Comparison of ENCODE assay signal across 9 cellular contexts in the genomic region with DNA sequence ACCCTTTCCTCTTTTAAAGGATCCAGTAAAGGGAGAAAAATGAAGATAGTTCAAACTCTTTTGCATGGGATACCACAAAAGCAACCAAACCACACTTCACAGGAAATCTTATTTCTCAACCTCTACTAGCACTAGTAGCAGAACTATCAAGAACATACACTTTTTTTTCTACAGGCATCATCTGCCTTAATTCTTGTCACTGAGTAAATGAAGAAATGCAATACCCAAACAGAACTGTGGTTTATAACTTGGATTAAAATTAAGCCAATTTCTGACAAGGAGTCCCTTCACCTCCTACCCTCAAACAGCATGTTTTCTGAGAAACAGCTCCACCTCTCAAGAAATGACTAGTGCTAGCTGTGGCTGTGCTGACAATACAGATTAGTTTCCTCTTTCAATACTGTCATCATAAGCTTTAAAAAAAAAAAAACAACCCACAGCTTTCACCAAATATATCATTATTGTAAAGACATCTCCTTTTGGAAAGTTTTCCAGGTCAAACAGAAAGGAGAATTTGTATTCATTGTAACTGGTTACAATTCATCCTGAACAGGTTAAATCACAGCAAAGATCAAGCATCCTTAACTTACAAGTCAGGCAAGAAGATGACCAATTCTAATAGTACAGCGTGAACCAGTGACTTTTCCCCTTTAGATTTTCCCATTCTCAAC. TPM values are rescaled to one million over a fixed set of nuclear protein-coding genes. Genes with fewer than 3 reads are reported as not detected.
DNase-seq lines count a peak whose midpoint lies in the region; ATAC-seq, FAIRE-seq and TF ChIP-seq lines count a peak whose summit lies in the region.
"Had no signal": no experiment of that assay in that cellular context is flagged by ENCODE, and none has a peak within 500 bp of the region (broad histone marks: within the 10 kb centered on the region; RNA-seq: fewer than 3 reads in every experiment).

No MANE protein-coding gene starts in this region.

- in situ Hi-C loops in HepG2 (cut with HindIII; ENCODE audit: extremely low pct_ligation_motif_present, low pct_unique_long_range_greater_than_20kb): no loop called here

- peaks cover 30% of the 10 kb centered on the region for H3K36me3 Mint-ChIP-seq in activated T-helper 1 cell treated with anti-CD3 and anti-CD28 coated beads, Interleukin-12 subunit alpha, Interleukin-12 subunit beta, Interleukin-2, Interleukin-4 antibody, amounts not matched to agents 30 ng/mL and 10 ng/mL and 1 ng/mL, durations not matched to agents 14 hours and 24 hours and 36 hours (ENCODE audit: low read depth)
- no peaks in the 10 kb centered on the region for H3K36me3 Mint-ChIP-seq in endothelial cell (ENCODE audit: low read depth, unreplicated experiment)

- H3K27ac ChIP-seq in DOHH2 (ENCODE audit: low read depth, low read length): peak overlapping the region; percentile 58
- peak overlapping the region; percentile 10 for H3K27ac ChIP-seq in HepG2 (ENCODE audit: extremely low read length, insufficient read depth, low read length)

- TF ChIP-seq POLR2A in HepG2 (IDR thresholded peaks at IDR 0.05; ENCODE audit: insufficient read depth in 1 of 2, low read depth in 2 of 2, low read length in 2 of 2): no peak

- no peak overlapping the region for H3K9ac ChIP-seq in HepG2 (ENCODE audit: insufficient read depth, low read depth, low read length)

- POLR2A ChIA-PET in HepG2 (lab: Yijun Ruan, JAX): interaction anchor here (1.3 kb wide), 1 partner anchor 44 kb away, joined by 4 read pairs; the partner anchor contains the start of gene PTPN2

- ATAC-seq in GM21381 (IDR thresholded peaks at IDR 0.05; ENCODE audit: unreplicated experiment): peak; percentile 74
- peak; percentile 47 for ATAC-seq in HG03575 (IDR thresholded peaks at IDR 0.05; ENCODE audit: extremely low read depth, insufficient number of reproducible peaks, low FRiP score, unreplicated experiment)
- no peak for ATAC-seq in HepG2

- CTCF ChIA-PET in HepG2 (lab: Yijun Ruan, JAX; ENCODE audit: low intra/inter-chr PET ratio, low total read pairs): no interaction called here

- H3K27ac Mint-ChIP-seq in activated T-helper 1 cell treated with anti-CD3 and anti-CD28 coated beads, Interleukin-12 subunit alpha, Interleukin-12 subunit beta, Interleukin-2, Interleukin-4 antibody, amounts not matched to agents 30 ng/mL and 10 ng/mL and 1 ng/mL, durations not matched to agents 14 hours and 24 hours and 36 hours: peak overlapping the region; percentile 93
- H3K27ac Mint-ChIP-seq in endothelial cell (ENCODE audit: unreplicated experiment): no peak overlapping the region

- H3K36me3 ChIP-seq in DOHH2 (ENCODE audit: control insufficient read depth, low read length) (0 out of 2 replicates have a peak, but pooled peaks cover 8% of the 10 kb centered on the region), HepG2 (replicated peaks in 1 of 2; ENCODE audit: control insufficient read depth in 1 of 2, insufficient read depth in 2 of 2, low read length in 2 of 2) (peaks cover 5 to 15% of the 10 kb centered on the region in 2 experiments)

- no peak overlapping the region for H2AFZ ChIP-seq in HepG2 (ENCODE audit: low read length)

- H3K27me3 ChIP-seq in DOHH2 (ENCODE audit: control insufficient read depth, low read length) (no peaks in the 10 kb centered on the region), HepG2 (ENCODE audit: control insufficient read depth in 1 of 2, insufficient read depth in 2 of 2, low read length in 2 of 2) (no peaks in the 10 kb centered on the region)

- no peak for TF ChIP-seq CTCF in DOHH2 (IDR thresholded peaks at IDR 0.05; ENCODE audit: low read depth, low read length, poor library complexity, severe bottlenecking)
- no peak for TF ChIP-seq CTCF in HepG2 (CRISPR knock-in tag; IDR thresholded peaks at IDR 0.05)
- TF ChIP-seq CTCF in endothelial cell (IDR thresholded peaks at IDR 0.05; ENCODE audit: unreplicated experiment): no peak

- peak overlapping the region; percentile 74 for H3K4me3 Mint-ChIP-seq in activated T-helper 1 cell treated with anti-CD3 and anti-CD28 coated beads, Interleukin-12 subunit alpha, Interleukin-12 subunit beta, Interleukin-2, Interleukin-4 antibody, amounts not matched to agents 30 ng/mL and 10 ng/mL and 1 ng/mL, durations not matched to agents 14 hours and 24 hours and 36 hours
- H3K4me3 Mint-ChIP-seq in endothelial cell (ENCODE audit: unreplicated experiment): no peak overlapping the region

- intact Hi-C loops in activated T-helper 1 cell treated with anti-CD3 and anti-CD28 coated beads, Interleukin-12 subunit alpha, Interleukin-12 subunit beta, Interleukin-2, Interleukin-4 antibody, amounts not matched to agents 30 ng/mL and 10 ng/mL and 1 ng/mL, durations not matched to agents 14 hours and 24 hours and 36 hours (cut with micrococcal nuclease): loop anchor here (1.0 to 10.0 kb wide), 14 partner anchors 11 to 745 kb away; partner anchors contain the start of genes AFG3L2, CEP192, CEP76 and SEH1L
- intact Hi-C loops in HepG2 (cut with micrococcal nuclease; ENCODE audit: unreplicated experiment): loop anchor here (10.0 kb wide), 1 partner anchor 55 kb away; no protein-coding TSS in a partner anchor

- no peak for TF ChIP-seq RAD21 in HepG2 (CRISPR knock-in tag; IDR thresholded peaks at IDR 0.05)

- DNase-seq in activated T-helper 1 cell treated with anti-CD3 and anti-CD28 coated beads, Interleukin-12 subunit alpha, Interleukin-12 subunit beta, Interleukin-2, Interleukin-4 antibody, amounts not matched to agents 30 ng/mL and 10 ng/mL and 1 ng/mL, durations not matched to agents 14 hours and 24 hours and 36 hours (ENCODE audit: low spot score): peak; percentile 66
- DNase-seq in HepG2 (ENCODE audit: low spot score): no peak
- no peak for DNase-seq in endothelial cell (ENCODE audit: low spot score)
- DNase-seq in NCI-H82 treated with DMSO at 0.1 percent for 48 hours (lab: John Stamatoyannopoulos, UW; ENCODE audit: unreplicated experiment): no peak
- no peak for DNase-seq in HUDEP-2 (lab: John Stamatoyannopoulos, UW; ENCODE audit: unreplicated experiment in 76 of 76)

- H3K9me3 ChIP-seq in DOHH2 (ENCODE audit: control insufficient read depth, insufficient read depth, low read length) (no peaks in the 10 kb centered on the region), HepG2 (ENCODE audit: low read length) (no peaks in the 10 kb centered on the region)

- H3K4me2 ChIP-seq in DOHH2 (ENCODE audit: low read length) (peak overlapping the region; percentile 88), HepG2 (ENCODE audit: low read depth, low read length) (no peak overlapping the region)

- H3K9me2 ChIP-seq in DOHH2 (replicated peaks; ENCODE audit: control insufficient read depth, low read length): no peaks in the 10 kb centered on the region

- H3K4me1 Mint-ChIP-seq in activated T-helper 1 cell treated with anti-CD3 and anti-CD28 coated beads, Interleukin-12 subunit alpha, Interleukin-12 subunit beta, Interleukin-2, Interleukin-4 antibody, amounts not matched to agents 30 ng/mL and 10 ng/mL and 1 ng/mL, durations not matched to agents 14 hours and 24 hours and 36 hours (ENCODE audit: low read depth): peaks cover 83% of the 10 kb centered on the region
- peaks cover 10% of the 10 kb centered on the region for H3K4me1 Mint-ChIP-seq in endothelial cell (ENCODE audit: unreplicated experiment)

- H3F3A ChIP-seq in DOHH2 (ENCODE audit: control insufficient read depth, insufficient read depth): peaks cover 11% of the 10 kb centered on the region

- WGBS in HepG2 (ENCODE audit: low lambda C conversion rate): 100% methylated on average over 1 of the region's 1 CpG

- H3K4me3 ChIP-seq in DOHH2 (ENCODE audit: low read length) (peak overlapping the region; percentile 63), HepG2 (replicated peaks in 1 of 3; ENCODE audit: insufficient read depth in 1 of 3, low read depth in 2 of 3, low read length in 3 of 3) (no peak overlapping the region)

- no TSS peak for BruUV-seq in HepG2 (replicated peaks; lab: Mats Ljungman, UMichigan)

- no peak for TF ChIP-seq EP300 in HepG2 (IDR thresholded peaks at IDR 0.05; ENCODE audit: low read depth in 2 of 2, low read length in 2 of 2)
- no peak for TF ChIP-seq EP300 in HepG2 (CRISPR knock-in tag; IDR thresholded peaks at IDR 0.05; ENCODE audit: borderline replicate concordance)

- H3K79me2 ChIP-seq in DOHH2 (ENCODE audit: control insufficient read depth, low read length) (peaks cover 41% of the 10 kb centered on the region), HepG2 (ENCODE audit: insufficient read depth, low read length) (peaks cover 14% of the 10 kb centered on the region)

- H4K20me1 ChIP-seq in DOHH2 (ENCODE audit: control insufficient read depth, insufficient read depth, low read depth, low read length): peaks cover 20% of the 10 kb centered on the region
- H4K20me1 ChIP-seq in HepG2 (ENCODE audit: insufficient read depth, low read length): no peaks in the 10 kb centered on the region

- H3K27me3 Mint-ChIP-seq in activated T-helper 1 cell treated with anti-CD3 and anti-CD28 coated beads, Interleukin-12 subunit alpha, Interleukin-12 subunit beta, Interleukin-2, Interleukin-4 antibody, amounts not matched to agents 30 ng/mL and 10 ng/mL and 1 ng/mL, durations not matched to agents 14 hours and 24 hours and 36 hours (ENCODE audit: insufficient read depth): no peaks in the 10 kb centered on the region
- H3K27me3 Mint-ChIP-seq in endothelial cell (ENCODE audit: unreplicated experiment): peaks cover 4% of the 10 kb centered on the region

- no peaks in the 10 kb centered on the region for H3K9me3 Mint-ChIP-seq in activated T-helper 1 cell treated with anti-CD3 and anti-CD28 coated beads, Interleukin-12 subunit alpha, Interleukin-12 subunit beta, Interleukin-2, Interleukin-4 antibody, amounts not matched to agents 30 ng/mL and 10 ng/mL and 1 ng/mL, durations not matched to agents 14 hours and 24 hours and 36 hours
- no peaks in the 10 kb centered on the region for H3K9me3 Mint-ChIP-seq in endothelial cell (ENCODE audit: unreplicated experiment)

- no peak for FAIRE-seq in HepG2 (lab: Jason Lieb, UNC)
- FAIRE-seq: islet of Langerhans had no signal

- H3K4me1 ChIP-seq in DOHH2 (ENCODE audit: control insufficient read depth, low read length) (peaks cover 35% of the 10 kb centered on the region), HepG2 (ENCODE audit: insufficient read depth, low read length) (peaks cover 24% of the 10 kb centered on the region)

RNA-seq across cellular contexts. Expression of gene PTPN2, which starts 44.4 kb away (rescaled TPM):
- 76.7 and 77.1 TPM in 2 replicates for total RNA-seq in activated T-helper 1 cell treated with anti-CD3 and anti-CD28 coated beads, Interleukin-12 subunit alpha, Interleukin-12 subunit beta, Interleukin-2, Interleukin-4 antibody, amounts not matched to agents 30 ng/mL and 10 ng/mL and 1 ng/mL, durations not matched to agents 14 hours and 24 hours and 36 hours
- total RNA-seq in HepG2 (2016; rRNA removed; fragmentation: Illumina TruSeq; extraction: Trizol) (41.5 and 50.4 TPM in 2 replicates), endothelial cell (ENCODE audit: unreplicated experiment) (23.9 TPM)
- 49.3 and 52.6 TPM in 2 replicates for total RNA-seq in HepG2 (2016; cell fraction: cytosol; rRNA removed; fragmentation: Illumina TruSeq; extraction: Trizol; ENCODE audit: low read depth)
- 38.4 and 56.0 TPM in 2 replicates for total RNA-seq in HepG2 (2016; cell fraction: insoluble cytoplasmic fraction; rRNA removed; fragmentation: Illumina TruSeq; extraction: Trizol)
- 51.7 and 54.4 TPM in 2 replicates for total RNA-seq in HepG2 (2016; cell fraction: membrane; rRNA removed; fragmentation: Illumina TruSeq; extraction: Trizol)
- total RNA-seq in HepG2 (2016; cell fraction: nucleus; rRNA removed; fragmentation: Illumina TruSeq; extraction: Trizol): 26.0 and 29.7 TPM in 2 replicates
- polyA plus RNA-seq in HepG2 (2011; rRNA removed): 19.0 and 24.9 TPM in 2 replicates
- 10.2 and 14.5 TPM in 2 replicates for polyA plus RNA-seq in HepG2 (2011; cell fraction: cytosol; rRNA removed)
- polyA plus RNA-seq in HepG2 (2011; cell fraction: nucleus; rRNA removed): 11.5 and 12.9 TPM in 2 replicates
- polyA plus RNA-seq in HepG2 (2012): 22.1 and 25.7 TPM in 2 replicates
- polyA plus RNA-seq in HepG2 (2016; cell fraction: cytosol; fragmentation: Illumina TruSeq; extraction: Trizol; ENCODE audit: low read depth): 32.5 and 35.5 TPM in 2 replicates
- polyA plus RNA-seq in HepG2 (2016; cell fraction: insoluble cytoplasmic fraction; fragmentation: Illumina TruSeq; extraction: Trizol; ENCODE audit: low read depth): 63.2 and 65.8 TPM in 2 replicates
- polyA plus RNA-seq in HepG2 (2016; cell fraction: membrane; fragmentation: Illumina TruSeq; extraction: Trizol; ENCODE audit: low read depth): 42.7 and 43.8 TPM in 2 replicates
- 42.7 and 47.1 TPM in 2 replicates for polyA plus RNA-seq in HepG2 (2016; cell fraction: nucleus; fragmentation: Illumina TruSeq; extraction: Trizol; ENCODE audit: insufficient read depth, low read depth)
- 15.3 and 15.9 TPM in 2 replicates for polyA minus RNA-seq in HepG2 (2011; rRNA and poly(A)+ RNA removed; ENCODE audit: low replicate concordance)
- polyA minus RNA-seq in HepG2 (2011; cell fraction: cytosol; rRNA and poly(A)+ RNA removed): 19.2 and 19.3 TPM in 2 replicates
- 31.0 and 33.9 TPM in 2 replicates for polyA minus RNA-seq in HepG2 (2011; cell fraction: nucleus; rRNA and poly(A)+ RNA removed)
